In genomic region chr1:235160395-235160964, GRCh38 we compare ENCODE assay signal across 8 cellular contexts. TPM values are rescaled to one million over a fixed set of nuclear protein-coding genes. Genes with fewer than 3 reads are reported as not detected.
A peak's percentile ranks its signal among the peaks of the same experiment; 100 is the strongest.
DNase-seq lines count a peak whose midpoint lies in the region.

No MANE protein-coding gene starts in this region.

- peak; percentile 41 to 74 for DNase-seq in NCI-H2081 (lab: John Stamatoyannopoulos, UW)
- no peak for DNase-seq in NCI-H2081 treated with DMSO at 0.1 percent for 48 hours (lab: John Stamatoyannopoulos, UW)
- DNase-seq in GM23248, result peak; percentile 73
- no peak for DNase-seq in MG63
- DNase-seq in adipocyte (ENCODE audit: low read depth), result peak; percentile 69
- no peak for DNase-seq in iPS DF 6.9 (ENCODE audit: low read depth, low spot score)
- DNase-seq in smooth muscle cell of the brain vasculature (ENCODE audit: low read depth, low spot score), result peak; percentile 33
- DNase-seq in SHP77 treated with DMSO at 0.1 percent for 48 hours (lab: John Stamatoyannopoulos, UW), result no peak

- H3K9me2 ChIP-seq in GM23248 (ENCODE audit: insufficient read depth), result no peaks in the 10 kb centered on the region

- peak overlapping the region; percentile 82 for H3K4me2 ChIP-seq in GM23248 (ENCODE audit: unreplicated experiment)

- H3K27me3 ChIP-seq in GM23248 (replicated peaks; ENCODE audit: insufficient read depth) (no peaks in the 10 kb centered on the region), MG63 (no peaks in the 10 kb centered on the region), adipocyte (replicated peaks; ENCODE audit: control insufficient read depth, insufficient read depth, low read length) (no peaks in the 10 kb centered on the region), iPS DF 6.9 (ENCODE audit: control insufficient read depth, insufficient read depth, low read length) (no peaks in the 10 kb centered on the region)

- peak overlapping the region; percentile 85 for H3K27ac ChIP-seq in GM23248
- H3K27ac ChIP-seq in iPS DF 6.9 (ENCODE audit: low read length), result no peak overlapping the region

- peaks cover 49% of the 10 kb centered on the region for H3K79me2 ChIP-seq in GM23248 (ENCODE audit: insufficient read depth)

- H3K4me1 ChIP-seq in GM23248 (ENCODE audit: insufficient read depth) (peaks cover 14% of the 10 kb centered on the region), adipocyte (ENCODE audit: control insufficient read depth, insufficient read depth, low read length) (peaks cover 22% of the 10 kb centered on the region), iPS DF 6.9 (ENCODE audit: control insufficient read depth, insufficient read depth, low read length) (no peaks in the 10 kb centered on the region)

- no peaks in the 10 kb centered on the region for H4K20me1 ChIP-seq in GM23248 (ENCODE audit: insufficient read depth)

- in situ Hi-C loops in GM23248 (cut with MboI), result no loop called here

- H3K36me3 ChIP-seq in GM23248 (ENCODE audit: low read depth), result peaks cover 23% of the 10 kb centered on the region
- peaks cover 50% of the 10 kb centered on the region for H3K36me3 ChIP-seq in MG63
- H3K36me3 ChIP-seq in adipocyte (ENCODE audit: control insufficient read depth, insufficient read depth, low read length, severe bottlenecking), result peaks cover 29% of the 10 kb centered on the region
- peaks cover 3% of the 10 kb centered on the region; the same call in 1 of the 2 replicates for H3K36me3 ChIP-seq in iPS DF 6.9 (ENCODE audit: control insufficient read depth, insufficient read depth, low read length)

- peaks cover 6% of the 10 kb centered on the region; the same call in 1 of the 2 replicates for H3F3A ChIP-seq in GM23248 (ENCODE audit: insufficient read depth)

- peak overlapping the region; percentile 92 for H2AFZ ChIP-seq in GM23248

- H3K4me3 ChIP-seq in GM23248 (peak overlapping the region; percentile 93), MG63 (peak overlapping the region; percentile 87), adipocyte (ENCODE audit: low read length) (peak overlapping the region; percentile 92), iPS DF 6.9 (ENCODE audit: low read length) (peak overlapping the region; percentile 69)

- H3K9me3 ChIP-seq in GM23248 (ENCODE audit: low read depth) (no peaks in the 10 kb centered on the region), MG63 (0 out of 2 replicates have a peak, but pooled peaks cover 1% of the 10 kb centered on the region), adipocyte (ENCODE audit: control insufficient read depth, low read length) (no peaks in the 10 kb centered on the region), iPS DF 6.9 (ENCODE audit: control insufficient read depth, insufficient read depth, low read length) (no peaks in the 10 kb centered on the region)

- WGBS in GM23248 (ENCODE audit: low coverage in 1 of 2, low lambda C conversion rate in 2 of 2, missing lambda C conversion rate in 2 of 2), 2 experiments, result 2 to 4% methylated on average over 16 of the region's 16 CpGs
- no CpG with 5 or more reads among the region's 16 CpGs for WGBS in iPS DF 6.9 (ENCODE audit: insufficient coverage, insufficient read length)

- H3K9ac ChIP-seq in GM23248, result peak overlapping the region; percentile 92
- peak overlapping the region; percentile 96 for H3K9ac ChIP-seq in adipocyte (ENCODE audit: low read length)

RNA-seq across cellular contexts. Expression of gene RBM34, which starts 0.6 kb away (rescaled TPM):
- total RNA-seq in GM23248 (2014; rRNA removed; shearing (Covaris generic)), result 38.7 and 53.6 TPM in 2 replicates
- polyA plus RNA-seq in GM23248 (2016; fragmentation: Nextera tagmentation; extraction: Ambion mirVana), result 75.7 and 79.3 TPM in 2 replicates
- total RNA-seq in MG63 (2014; rRNA removed; shearing (Covaris generic); ENCODE audit: low replicate concordance), result 57.5 and 72.0 TPM in 2 replicates

RNA-seq across cellular contexts. Expression of gene TOMM20, which starts 31.8 kb away (rescaled TPM):
- 85.0 and 103 TPM in 2 replicates for total RNA-seq in GM23248 (2014; rRNA removed; shearing (Covaris generic))
- polyA plus RNA-seq in GM23248 (2016; fragmentation: Nextera tagmentation; extraction: Ambion mirVana), result 74.9 and 75.7 TPM in 2 replicates
- 132 and 183 TPM in 2 replicates for total RNA-seq in MG63 (2014; rRNA removed; shearing (Covaris generic); ENCODE audit: low replicate concordance)

Comparison
In these comparisons a context has a peak if more than half of its experiments do, and no peak if none do; other contexts are left out.
1. DNase-seq: peak in NCI-H2081 (2 of 2), GM23248 (single experiment), adipocyte (single experiment) and smooth muscle cell of the brain vasculature (single experiment); none in NCI-H2081 treated with DMSO at 0.1 percent for 48 hours (single experiment), MG63 (single experiment), iPS DF 6.9 (single experiment) and SHP77 treated with DMSO at 0.1 percent for 48 hours (single experiment).
2. Peak in every context shown above with its lines, with median percentiles within 50 percentile points of each other: H3K4me3 ChIP-seq.